Comparison of ENCODE assay signal across 1 cellular context in the genomic region with DNA sequence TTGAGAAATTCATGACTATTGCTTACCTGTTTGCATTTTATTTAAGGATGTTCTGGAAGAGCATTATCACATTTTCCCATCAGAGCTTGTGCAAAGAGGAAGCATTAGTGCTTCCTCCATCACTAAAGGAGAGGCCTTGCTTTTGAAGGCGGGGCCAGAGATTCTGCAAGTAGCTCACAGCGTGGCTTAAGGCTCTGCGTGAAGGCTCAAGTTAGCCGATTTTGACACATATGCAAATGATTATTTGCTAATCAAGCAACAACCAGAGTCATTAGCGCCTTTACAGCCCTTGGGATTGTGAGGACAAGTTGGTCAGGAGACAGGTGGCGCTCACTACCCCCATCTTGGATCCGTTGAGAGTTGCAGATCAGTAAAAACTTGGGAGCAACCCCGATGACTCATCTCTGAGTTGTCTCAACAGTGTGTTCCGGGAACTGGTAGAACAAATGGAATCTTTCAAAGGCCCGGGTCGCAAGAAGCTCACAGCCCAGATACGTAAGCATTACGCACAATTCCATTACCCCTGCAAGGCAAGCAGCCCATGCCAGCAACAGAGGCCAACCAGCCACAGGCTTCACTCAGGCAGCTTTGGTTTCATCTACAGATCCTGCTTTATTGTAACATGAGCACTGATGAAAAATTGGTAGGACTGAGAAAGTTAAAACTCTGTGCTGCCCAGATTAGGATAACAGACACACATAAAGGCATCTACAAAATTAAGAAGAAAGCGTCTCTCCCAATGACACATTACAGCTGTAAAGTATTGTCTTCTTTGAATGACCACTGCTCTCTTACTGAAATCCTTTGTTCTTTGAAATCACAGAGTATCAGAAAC.
TF ChIP-seq lines count a peak whose summit lies in the region.

No MANE protein-coding gene starts in this region.

TF ChIP-seq in HepG2, 621 proteins besides CTCF, POLR2A, EP300 and RAD21 (continued from another document and continues in another):
- TF ChIP-seq, protein P1, sequence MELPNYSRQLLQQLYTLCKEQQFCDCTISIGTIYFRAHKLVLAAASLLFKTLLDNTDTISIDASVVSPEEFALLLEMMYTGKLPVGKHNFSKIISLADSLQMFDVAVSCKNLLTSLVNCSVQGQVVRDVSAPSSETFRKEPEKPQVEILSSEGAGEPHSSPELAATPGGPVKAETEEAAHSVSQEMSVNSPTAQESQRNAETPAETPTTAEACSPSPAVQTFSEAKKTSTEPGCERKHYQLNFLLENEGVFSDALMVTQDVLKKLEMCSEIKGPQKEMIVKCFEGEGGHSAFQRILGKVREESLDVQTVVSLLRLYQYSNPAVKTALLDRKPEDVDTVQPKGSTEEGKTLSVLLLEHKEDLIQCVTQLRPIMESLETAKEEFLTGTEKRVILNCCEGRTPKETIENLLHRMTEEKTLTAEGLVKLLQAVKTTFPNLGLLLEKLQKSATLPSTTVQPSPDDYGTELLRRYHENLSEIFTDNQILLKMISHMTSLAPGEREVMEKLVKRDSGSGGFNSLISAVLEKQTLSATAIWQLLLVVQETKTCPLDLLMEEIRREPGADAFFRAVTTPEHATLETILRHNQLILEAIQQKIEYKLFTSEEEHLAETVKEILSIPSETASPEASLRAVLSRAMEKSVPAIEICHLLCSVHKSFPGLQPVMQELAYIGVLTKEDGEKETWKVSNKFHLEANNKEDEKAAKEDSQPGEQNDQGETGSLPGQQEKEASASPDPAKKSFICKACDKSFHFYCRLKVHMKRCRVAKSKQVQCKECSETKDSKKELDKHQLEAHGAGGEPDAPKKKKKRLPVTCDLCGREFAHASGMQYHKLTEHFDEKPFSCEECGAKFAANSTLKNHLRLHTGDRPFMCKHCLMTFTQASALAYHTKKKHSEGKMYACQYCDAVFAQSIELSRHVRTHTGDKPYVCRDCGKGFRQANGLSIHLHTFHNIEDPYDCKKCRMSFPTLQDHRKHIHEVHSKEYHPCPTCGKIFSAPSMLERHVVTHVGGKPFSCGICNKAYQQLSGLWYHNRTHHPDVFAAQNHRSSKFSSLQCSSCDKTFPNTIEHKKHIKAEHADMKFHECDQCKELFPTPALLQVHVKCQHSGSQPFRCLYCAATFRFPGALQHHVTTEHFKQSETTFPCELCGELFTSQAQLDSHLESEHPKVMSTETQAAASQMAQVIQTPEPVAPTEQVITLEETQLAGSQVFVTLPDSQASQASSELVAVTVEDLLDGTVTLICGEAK (IDR thresholded peaks at IDR 0.05), result no peak
- TF ChIP-seq, protein P1 (CRISPR knock-in tag; IDR thresholded peaks at IDR 0.05), result no peak
- TF ChIP-seq AGO2 (optimal IDR thresholded peaks at IDR 0.05; ENCODE audit: low read depth, low read length), result no peak
- TF ChIP-seq, protein P2, sequence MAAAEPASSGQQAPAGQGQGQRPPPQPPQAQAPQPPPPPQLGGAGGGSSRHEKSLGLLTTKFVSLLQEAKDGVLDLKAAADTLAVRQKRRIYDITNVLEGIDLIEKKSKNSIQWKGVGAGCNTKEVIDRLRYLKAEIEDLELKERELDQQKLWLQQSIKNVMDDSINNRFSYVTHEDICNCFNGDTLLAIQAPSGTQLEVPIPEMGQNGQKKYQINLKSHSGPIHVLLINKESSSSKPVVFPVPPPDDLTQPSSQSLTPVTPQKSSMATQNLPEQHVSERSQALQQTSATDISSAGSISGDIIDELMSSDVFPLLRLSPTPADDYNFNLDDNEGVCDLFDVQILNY (CRISPR knock-in tag; conservative IDR thresholded peaks at IDR 0.05), result no peak
- TF ChIP-seq, protein P3, sequence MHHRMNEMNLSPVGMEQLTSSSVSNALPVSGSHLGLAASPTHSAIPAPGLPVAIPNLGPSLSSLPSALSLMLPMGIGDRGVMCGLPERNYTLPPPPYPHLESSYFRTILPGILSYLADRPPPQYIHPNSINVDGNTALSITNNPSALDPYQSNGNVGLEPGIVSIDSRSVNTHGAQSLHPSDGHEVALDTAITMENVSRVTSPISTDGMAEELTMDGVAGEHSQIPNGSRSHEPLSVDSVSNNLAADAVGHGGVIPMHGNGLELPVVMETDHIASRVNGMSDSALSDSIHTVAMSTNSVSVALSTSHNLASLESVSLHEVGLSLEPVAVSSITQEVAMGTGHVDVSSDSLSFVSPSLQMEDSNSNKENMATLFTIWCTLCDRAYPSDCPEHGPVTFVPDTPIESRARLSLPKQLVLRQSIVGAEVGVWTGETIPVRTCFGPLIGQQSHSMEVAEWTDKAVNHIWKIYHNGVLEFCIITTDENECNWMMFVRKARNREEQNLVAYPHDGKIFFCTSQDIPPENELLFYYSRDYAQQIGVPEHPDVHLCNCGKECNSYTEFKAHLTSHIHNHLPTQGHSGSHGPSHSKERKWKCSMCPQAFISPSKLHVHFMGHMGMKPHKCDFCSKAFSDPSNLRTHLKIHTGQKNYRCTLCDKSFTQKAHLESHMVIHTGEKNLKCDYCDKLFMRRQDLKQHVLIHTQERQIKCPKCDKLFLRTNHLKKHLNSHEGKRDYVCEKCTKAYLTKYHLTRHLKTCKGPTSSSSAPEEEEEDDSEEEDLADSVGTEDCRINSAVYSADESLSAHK (CRISPR knock-in tag; IDR thresholded peaks at IDR 0.05; ENCODE audit: borderline replicate concordance), result no peak
- TF ChIP-seq ZNF749 (CRISPR knock-in tag; IDR thresholded peaks at IDR 0.05; ENCODE audit: borderline replicate concordance), result no peak
- TF ChIP-seq ZNF143 (CRISPR knock-in tag; IDR thresholded peaks at IDR 0.05), result no peak
- TF ChIP-seq ZC3H13 (CRISPR knock-in tag; IDR thresholded peaks at IDR 0.05), result no peak
- TF ChIP-seq TCF7L2 (IDR thresholded peaks at IDR 0.05; ENCODE audit: low read depth, low read length), result no peak
- TF ChIP-seq SIN3A (IDR thresholded peaks at IDR 0.05; ENCODE audit: borderline replicate concordance, low read depth, low read length), result no peak
- no peak for TF ChIP-seq HNRNPUL1 (IDR thresholded peaks at IDR 0.05; ENCODE audit: low read depth, low read length)
- TF ChIP-seq, protein P4, sequence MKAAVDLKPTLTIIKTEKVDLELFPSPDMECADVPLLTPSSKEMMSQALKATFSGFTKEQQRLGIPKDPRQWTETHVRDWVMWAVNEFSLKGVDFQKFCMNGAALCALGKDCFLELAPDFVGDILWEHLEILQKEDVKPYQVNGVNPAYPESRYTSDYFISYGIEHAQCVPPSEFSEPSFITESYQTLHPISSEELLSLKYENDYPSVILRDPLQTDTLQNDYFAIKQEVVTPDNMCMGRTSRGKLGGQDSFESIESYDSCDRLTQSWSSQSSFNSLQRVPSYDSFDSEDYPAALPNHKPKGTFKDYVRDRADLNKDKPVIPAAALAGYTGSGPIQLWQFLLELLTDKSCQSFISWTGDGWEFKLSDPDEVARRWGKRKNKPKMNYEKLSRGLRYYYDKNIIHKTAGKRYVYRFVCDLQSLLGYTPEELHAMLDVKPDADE (CRISPR knock-in tag; IDR thresholded peaks at IDR 0.05), result no peak
- TF ChIP-seq, protein P5, sequence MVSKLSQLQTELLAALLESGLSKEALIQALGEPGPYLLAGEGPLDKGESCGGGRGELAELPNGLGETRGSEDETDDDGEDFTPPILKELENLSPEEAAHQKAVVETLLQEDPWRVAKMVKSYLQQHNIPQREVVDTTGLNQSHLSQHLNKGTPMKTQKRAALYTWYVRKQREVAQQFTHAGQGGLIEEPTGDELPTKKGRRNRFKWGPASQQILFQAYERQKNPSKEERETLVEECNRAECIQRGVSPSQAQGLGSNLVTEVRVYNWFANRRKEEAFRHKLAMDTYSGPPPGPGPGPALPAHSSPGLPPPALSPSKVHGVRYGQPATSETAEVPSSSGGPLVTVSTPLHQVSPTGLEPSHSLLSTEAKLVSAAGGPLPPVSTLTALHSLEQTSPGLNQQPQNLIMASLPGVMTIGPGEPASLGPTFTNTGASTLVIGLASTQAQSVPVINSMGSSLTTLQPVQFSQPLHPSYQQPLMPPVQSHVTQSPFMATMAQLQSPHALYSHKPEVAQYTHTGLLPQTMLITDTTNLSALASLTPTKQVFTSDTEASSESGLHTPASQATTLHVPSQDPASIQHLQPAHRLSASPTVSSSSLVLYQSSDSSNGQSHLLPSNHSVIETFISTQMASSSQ (IDR thresholded peaks at IDR 0.05; ENCODE audit: low read depth), result no peak
- TF ChIP-seq, protein P5 (CRISPR knock-in tag; IDR thresholded peaks at IDR 0.05; ENCODE audit: borderline replicate concordance), result no peak; the same call in 1 of the 2 replicates
- TF ChIP-seq ZFP36L1 (CRISPR knock-in tag; IDR thresholded peaks at IDR 0.05), result no peak
- TF ChIP-seq, protein P6, sequence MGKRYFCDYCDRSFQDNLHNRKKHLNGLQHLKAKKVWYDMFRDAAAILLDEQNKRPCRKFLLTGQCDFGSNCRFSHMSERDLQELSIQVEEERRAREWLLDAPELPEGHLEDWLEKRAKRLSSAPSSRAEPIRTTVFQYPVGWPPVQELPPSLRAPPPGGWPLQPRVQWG (CRISPR knock-in tag; IDR thresholded peaks at IDR 0.05; ENCODE audit: borderline replicate concordance, low read depth), result no peak
- TF ChIP-seq MIXL1 (CRISPR knock-in tag; IDR thresholded peaks at IDR 0.05), result peak; percentile 53; the same call in 1 of the 2 replicates
- no peak for TF ChIP-seq ISX (CRISPR knock-in tag; conservative IDR thresholded peaks at IDR 0.05)
- TF ChIP-seq ZNF747 (CRISPR knock-in tag; IDR thresholded peaks at IDR 0.05; ENCODE audit: borderline replicate concordance), result no peak
- TF ChIP-seq, protein P7, sequence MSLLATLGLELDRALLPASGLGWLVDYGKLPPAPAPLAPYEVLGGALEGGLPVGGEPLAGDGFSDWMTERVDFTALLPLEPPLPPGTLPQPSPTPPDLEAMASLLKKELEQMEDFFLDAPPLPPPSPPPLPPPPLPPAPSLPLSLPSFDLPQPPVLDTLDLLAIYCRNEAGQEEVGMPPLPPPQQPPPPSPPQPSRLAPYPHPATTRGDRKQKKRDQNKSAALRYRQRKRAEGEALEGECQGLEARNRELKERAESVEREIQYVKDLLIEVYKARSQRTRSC (CRISPR knock-in tag; IDR thresholded peaks at IDR 0.05; ENCODE audit: low read depth), result no peak
- no peak for TF ChIP-seq ZNF383 (CRISPR knock-in tag; IDR thresholded peaks at IDR 0.05; ENCODE audit: borderline replicate concordance)
- peak; percentile 95 for TF ChIP-seq ZBTB21 (CRISPR knock-in tag; IDR thresholded peaks at IDR 0.05)
- TF ChIP-seq, protein P8, sequence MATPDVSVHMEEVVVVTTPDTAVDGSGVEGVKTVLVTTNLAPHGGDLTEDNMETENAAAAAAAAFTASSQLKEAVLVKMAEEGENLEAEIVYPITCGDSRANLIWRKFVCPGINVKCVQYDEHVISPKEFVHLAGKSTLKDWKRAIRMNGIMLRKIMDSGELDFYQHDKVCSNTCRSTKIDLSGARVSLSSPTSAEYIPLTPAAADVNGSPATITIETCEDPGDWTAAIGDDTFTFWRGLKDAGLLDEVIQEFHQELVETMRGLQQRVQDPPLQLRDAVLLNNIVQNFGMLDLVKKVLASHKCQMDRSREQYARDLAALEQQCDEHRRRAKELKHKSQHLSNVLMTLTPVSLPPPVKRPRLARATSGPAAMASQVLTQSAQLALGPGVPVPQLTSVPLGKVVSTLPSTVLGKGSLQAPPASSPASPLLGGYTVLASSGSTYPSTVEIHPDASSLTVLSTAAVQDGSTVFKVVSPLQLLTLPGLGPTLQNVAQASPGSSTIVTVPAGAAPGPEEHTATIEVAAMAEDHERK (CRISPR knock-in tag; IDR thresholded peaks at IDR 0.05; ENCODE audit: low read depth), result no peak
